Comparison of ENCODE assay signal across 18 cellular contexts in the genomic region with DNA sequence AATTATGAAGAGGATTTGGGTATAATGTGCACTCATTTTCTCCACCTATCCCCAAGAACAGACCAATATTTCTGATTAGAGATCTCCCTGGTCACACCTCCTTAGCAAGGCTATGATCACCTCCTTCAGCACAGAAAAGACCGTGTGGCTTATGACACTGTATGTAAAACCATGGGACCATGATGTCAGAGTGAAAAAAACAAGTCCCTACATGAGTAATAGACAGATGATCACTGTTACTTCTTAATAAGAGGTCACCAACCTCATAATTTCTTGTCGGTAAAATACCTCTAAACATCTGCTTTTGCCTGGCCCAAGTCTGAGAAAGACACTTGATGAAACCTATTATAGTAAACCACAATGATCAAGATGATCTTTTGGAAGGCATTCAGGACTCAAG.
DNase-seq lines count a peak whose midpoint lies in the region; ATAC-seq and TF ChIP-seq lines count a peak whose summit lies in the region.
"Had no signal": no experiment of that assay in that cellular context is flagged by ENCODE, and none has a peak within 500 bp of the region (broad histone marks: within the 10 kb centered on the region; RNA-seq: fewer than 3 reads in every experiment).

No MANE protein-coding gene starts in this region.

- peaks cover 4% of the 10 kb centered on the region for H3K27me3 Mint-ChIP-seq in progenitor cell of endocrine pancreas

- no peak overlapping the region for H3K27ac Mint-ChIP-seq in progenitor cell of endocrine pancreas
- H3K27ac Mint-ChIP-seq: CD4-positive, alpha-beta memory T cell had no signal

- peaks cover 9% of the 10 kb centered on the region for H3K4me1 ChIP-seq in psoas muscle
- H3K4me1 ChIP-seq: A549 had no signal

- TF ChIP-seq CTCF in 22Rv1 (IDR thresholded peaks at IDR 0.05) (no peak), epithelial cell of esophagus (IDR thresholded peaks at IDR 0.05; ENCODE audit: insufficient read depth, low read depth, low read length, missing control alignments) (no peak), psoas muscle (IDR thresholded peaks at IDR 0.05) (no peak), progenitor cell of endocrine pancreas (IDR thresholded peaks at IDR 0.05; ENCODE audit: unreplicated experiment) (no peak)

- H3K4me3 ChIP-seq in epithelial cell of esophagus (ENCODE audit: low read length) (no peak overlapping the region), psoas muscle (no peak overlapping the region)
- H3K4me3 ChIP-seq: A549 had no signal

- H3K36me3 Mint-ChIP-seq in progenitor cell of endocrine pancreas (ENCODE audit: insufficient read depth): no peaks in the 10 kb centered on the region
- H3K36me3 Mint-ChIP-seq: CD4-positive, alpha-beta memory T cell had no signal

- peaks cover 0 to 20% (median 0%) of the 10 kb centered on the region in 3 donors for H3K27me3 ChIP-seq in psoas muscle (ENCODE audit: insufficient read depth in 3 of 3, low read length in 2 of 3)

- no peaks in the 10 kb centered on the region for H3K9me3 ChIP-seq in psoas muscle
- H3K9me3 ChIP-seq: A549 had no signal

- peaks cover 23% of the 10 kb centered on the region for H3K4me1 Mint-ChIP-seq in progenitor cell of endocrine pancreas (ENCODE audit: low read depth)
- H3K4me1 Mint-ChIP-seq: CD4-positive, alpha-beta memory T cell had no signal

- no peak overlapping the region for H3K4me3 Mint-ChIP-seq in progenitor cell of endocrine pancreas (ENCODE audit: low read depth)
- H3K4me3 Mint-ChIP-seq: CD4-positive, alpha-beta memory T cell had no signal

- H3K27ac ChIP-seq in 22Rv1: peak overlapping the region; percentile 92
- H3K27ac ChIP-seq in psoas muscle: peak overlapping the region; percentile 73
- H3K27ac ChIP-seq: A549, KMS-11 had no signal

- H3K36me3 ChIP-seq in psoas muscle (ENCODE audit: insufficient read depth in 1 of 2, low read depth in 1 of 2): no peaks in the 10 kb centered on the region

- ATAC-seq in psoas muscle: peak in 3 of 4 donors; percentile 31 to 37 (median 36)
- ATAC-seq: A549, SK-N-SH treated with all-trans-retinoic acid at 6 μM for 48 hours had no signal

- H3K9me3 Mint-ChIP-seq in progenitor cell of endocrine pancreas (ENCODE audit: low read depth): no peaks in the 10 kb centered on the region

- 52 to 72% (median 57%) methylated on average over 2 of the region's 2 CpGs for WGBS in psoas muscle, 3 donors

- intact Hi-C loops in psoas muscle (cut with DNase I): loop anchor here in 1 of 2 donors (10.0 kb wide), 1 partner anchor 435 kb away; no protein-coding TSS in a partner anchor

- DNase-seq in OCI-M1 (lab: John Stamatoyannopoulos, UW) (peak; percentile 4), epithelial cell of esophagus (ENCODE audit: low read depth) (peak; percentile 22), psoas muscle (no peak), SHP77 (lab: John Stamatoyannopoulos, UW) (no peak), COLO829 (ENCODE audit: low spot score) (no peak), progenitor cell of endocrine pancreas (ENCODE audit: low spot score, unreplicated experiment) (no peak)
- DNase-seq: Calu3; CD4-positive, alpha-beta memory T cell; GOT3; NCI-H1048; NCI-H1436; NCI-H1930; NCI-H2171 treated with DMSO at 0.1 percent for 48 hours; Right ventricle myocardium superior had no signal

Comparison
In these comparisons a context has a peak if more than half of its experiments do, and no peak if none do; other contexts are left out.
1. DNase-seq: peak in OCI-M1 (single experiment) and epithelial cell of esophagus (single experiment); none in psoas muscle (0 of 2), SHP77 (0 of 2), COLO829 (single experiment) and progenitor cell of endocrine pancreas (single experiment).